ENCODE assay signal across 24 cellular contexts in the genomic region with DNA sequence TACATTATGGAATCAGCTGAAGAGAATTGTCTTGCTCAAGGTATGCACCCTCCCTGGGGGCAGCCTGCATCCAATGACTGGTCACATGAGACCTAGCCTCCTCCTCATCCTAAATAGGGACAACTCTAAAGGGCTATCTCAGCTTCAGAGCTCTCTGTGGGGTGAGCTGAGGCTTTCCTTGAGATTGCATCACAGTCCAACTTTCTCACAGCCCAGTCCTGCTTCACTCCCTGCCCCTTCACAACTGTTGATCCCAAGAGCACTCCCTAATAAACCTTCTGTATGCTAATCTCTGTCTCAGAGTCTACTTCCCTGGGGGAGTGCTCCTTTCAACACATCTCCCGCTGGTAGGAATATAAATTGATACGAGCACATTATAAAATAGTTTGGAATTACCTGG.
"Had no signal": no experiment of that assay in that cellular context is flagged by ENCODE, and none has a peak within 500 bp of the region (broad histone marks: within the 10 kb centered on the region; RNA-seq: fewer than 3 reads in every experiment).

No MANE protein-coding gene starts in this region.

- H3K27ac ChIP-seq: coronary artery, esophagus muscularis mucosa, foreskin keratinocyte, gastroesophageal sphincter, heart right ventricle, ovary, psoas muscle, suprapubic skin, transverse colon, vagina had no signal

- H3K36me3 ChIP-seq: esophagus muscularis mucosa, gastroesophageal sphincter, heart right ventricle, ovary, suprapubic skin, transverse colon, vagina had no signal

- H3K9me3 ChIP-seq: esophagus muscularis mucosa, ovary, suprapubic skin, transverse colon, vagina had no signal

- H3K27me3 ChIP-seq: esophagus muscularis mucosa, foreskin keratinocyte, gastroesophageal sphincter, heart right ventricle, ovary, suprapubic skin, vagina had no signal

- H3K4me3 ChIP-seq: coronary artery, esophagus muscularis mucosa, gastroesophageal sphincter, heart right ventricle, lung, ovary, psoas muscle, suprapubic skin, transverse colon, vagina had no signal

- H3K4me1 ChIP-seq: esophagus muscularis mucosa, gastroesophageal sphincter, heart right ventricle, suprapubic skin, transverse colon, vagina had no signal

- DNase-seq: dermis blood vessel endothelial cell; effector memory CD4-positive, alpha-beta T cell; foreskin keratinocyte; glutamatergic neuron; heart right ventricle; hippocampal formation; immature natural killer cell; natural killer cell; occipital lobe; ovary; posterior cingulate gyrus; psoas muscle; right cardiac atrium; small intestine; stimulated activated CD4-positive, alpha-beta T cell treated with anti-CD3 and anti-CD28 coated beads, Interleukin-15, amount 100 ng/mL, for 24 hours; stimulated activated CD4-positive, alpha-beta T cell treated with anti-CD3 and anti-CD28 coated beads, Interleukin-2, amount 100 ng/mL, for 48 hours; stimulated activated naive B cell treated with anti-CD40 and anti-IgM and Interleukin-4, amounts not matched to agents 10 μg/mL and 1 μg/mL and 100 μg/mL, for 72 hours; transverse colon had no signal
